Comparison of ENCODE assay signal across 17 cellular contexts in genomic region chr14:92737206-92737605, GRCh38. TPM values are rescaled to one million over a fixed set of nuclear protein-coding genes. Genes with fewer than 3 reads are reported as not detected.
DNase-seq lines count a peak whose midpoint lies in the region; ATAC-seq, FAIRE-seq and TF ChIP-seq lines count a peak whose summit lies in the region.
"Had no signal": no experiment of that assay in that cellular context is flagged by ENCODE, and none has a peak within 500 bp of the region (broad histone marks: within the 10 kb centered on the region; RNA-seq: fewer than 3 reads in every experiment).

No MANE protein-coding gene starts in this region.

- 7 to 33% (median 19%) methylated on average over 4 of the region's 4 CpGs for WGBS in small intestine, 3 donors

- no peak overlapping the region for H3K4me3 ChIP-seq in bronchial epithelial cell (ENCODE audit: low read depth, low read length)
- no peak overlapping the region for H3K4me3 ChIP-seq in small intestine (ENCODE audit: low read depth in 1 of 2, low read length in 2 of 2)
- H3K4me3 ChIP-seq: gastroesophageal sphincter had no signal

- H3K27ac Mint-ChIP-seq in T-helper 1 cell treated with Interleukin-12 subunit alpha and Interleukin-12 subunit beta and Interleukin-4 antibody, amounts not matched to agents 30 μg/mL and 1 μg/mL, for 36 hours = no peak overlapping the region
- H3K27ac Mint-ChIP-seq: stimulated activated naive CD8-positive, alpha-beta T cell treated with anti-CD3 and anti-CD28 coated beads, Interleukin-15, Interleukin-2, amounts not matched to agents 100 ng/mL and 50 ng/mL, for 24 hours had no signal

- DNase-seq in T-helper 1 cell (no peak), bronchial epithelial cell (ENCODE audit: low read depth) (no peak), small intestine (peak; percentile 46), D341Med (ENCODE audit: low spot score) (no peak)
- DNase-seq in stimulated activated CD4-positive, alpha-beta T cell treated with anti-CD3 and anti-CD28 coated beads, Interleukin-2, amount 100 ng/mL, for 48 hours = no peak
- DNase-seq: activated CD4-positive, CD25-positive, alpha-beta regulatory T cell; COR-L47; GDM1; mesendoderm; NCI-H1930; NCI-H524 treated with DMSO at 0.1 percent for 48 hours had no signal

- FAIRE-seq in bronchial epithelial cell (lab: Jason Lieb, UNC) (peak; percentile 13), small intestine (lab: Jason Lieb, UNC) (no peak)

- H3K4me3 Mint-ChIP-seq in T-helper 1 cell treated with Interleukin-12 subunit alpha and Interleukin-12 subunit beta and Interleukin-4 antibody, amounts not matched to agents 30 μg/mL and 1 μg/mL, for 36 hours = peak overlapping the region; percentile 35
- H3K4me3 Mint-ChIP-seq: stimulated activated naive CD8-positive, alpha-beta T cell treated with anti-CD3 and anti-CD28 coated beads, Interleukin-15, Interleukin-2, amounts not matched to agents 100 ng/mL and 50 ng/mL, for 24 hours had no signal

- peaks cover 0 to 6% of the 10 kb centered on the region in 2 donors for H3K4me1 ChIP-seq in small intestine (ENCODE audit: control insufficient read depth in 2 of 2, insufficient read depth in 1 of 2, low read depth in 1 of 2, low read length in 1 of 2)
- H3K4me1 ChIP-seq: gastroesophageal sphincter had no signal

- TF ChIP-seq CTCF in bronchial epithelial cell (IDR thresholded peaks at IDR 0.05; ENCODE audit: insufficient read depth, low read length, severe bottlenecking) = no peak

- H3K27me3 ChIP-seq in bronchial epithelial cell (ENCODE audit: control insufficient read depth, insufficient read depth, low read length) (no peaks in the 10 kb centered on the region), small intestine (ENCODE audit: control insufficient read depth in 2 of 2, insufficient read depth in 2 of 2, low read length in 2 of 2) (no peaks in the 10 kb centered on the region)
- H3K27me3 ChIP-seq: gastroesophageal sphincter had no signal

- peaks cover 12% of the 10 kb centered on the region for H3K4me1 Mint-ChIP-seq in T-helper 1 cell treated with Interleukin-12 subunit alpha and Interleukin-12 subunit beta and Interleukin-4 antibody, amounts not matched to agents 30 μg/mL and 1 μg/mL, for 36 hours (ENCODE audit: low read depth)

- no peaks in the 10 kb centered on the region for H3K36me3 Mint-ChIP-seq in T-helper 1 cell treated with Interleukin-12 subunit alpha and Interleukin-12 subunit beta and Interleukin-4 antibody, amounts not matched to agents 30 μg/mL and 1 μg/mL, for 36 hours (ENCODE audit: low read depth)

- no peak overlapping the region for H3K27ac ChIP-seq in small intestine (ENCODE audit: low read depth in 1 of 2, low read length in 1 of 2)
- H3K27ac ChIP-seq: 22Rv1, gastroesophageal sphincter had no signal

- H3K27me3 Mint-ChIP-seq in T-helper 1 cell treated with Interleukin-12 subunit alpha and Interleukin-12 subunit beta and Interleukin-4 antibody, amounts not matched to agents 30 μg/mL and 1 μg/mL, for 36 hours (ENCODE audit: low read depth) = peaks cover 26% of the 10 kb centered on the region

- no peaks in the 10 kb centered on the region for H3K9me3 Mint-ChIP-seq in T-helper 1 cell treated with Interleukin-12 subunit alpha and Interleukin-12 subunit beta and Interleukin-4 antibody, amounts not matched to agents 30 μg/mL and 1 μg/mL, for 36 hours
- H3K9me3 Mint-ChIP-seq: stimulated activated naive CD8-positive, alpha-beta T cell treated with anti-CD3 and anti-CD28 coated beads, Interleukin-15, Interleukin-2, amounts not matched to agents 100 ng/mL and 50 ng/mL, for 24 hours had no signal

- H3K36me3 ChIP-seq in bronchial epithelial cell (ENCODE audit: control insufficient read depth, insufficient read depth, low read length) (peaks cover 1% of the 10 kb centered on the region), small intestine (ENCODE audit: control insufficient read depth in 2 of 2, insufficient read depth in 2 of 2, low read length in 2 of 2) (no peaks in the 10 kb centered on the region)

- H3K9me3 ChIP-seq in small intestine (ENCODE audit: control insufficient read depth, low read depth) = no peaks in the 10 kb centered on the region
- H3K9me3 ChIP-seq: gastroesophageal sphincter had no signal

- ATAC-seq in HG03354 (IDR thresholded peaks at IDR 0.05; ENCODE audit: poor library complexity, severe bottlenecking, unreplicated experiment) = peak; percentile 46
- no peak for ATAC-seq in GM18870 (IDR thresholded peaks at IDR 0.05; ENCODE audit: unreplicated experiment)
- ATAC-seq: gastroesophageal sphincter had no signal

RNA-seq across cellular contexts. Expression of gene LGMN, which starts 11.2 kb away (rescaled TPM):
- total RNA-seq in bronchial epithelial cell = 34.0 and 59.3 TPM in 2 replicates
- polyA plus RNA-seq in small intestine = 10 to 100 TPM; 57.8 to 64.9 (median 59.7) TPM

RNA-seq across cellular contexts. Expression of gene GOLGA5, which starts 56.9 kb away (rescaled TPM):
- total RNA-seq in bronchial epithelial cell = 38.3 and 41.9 TPM in 2 replicates
- 10 to 100 TPM; 21.9 to 53.9 (median 32.2) TPM for polyA plus RNA-seq in small intestine
